Comparison of ENCODE assay signal across 11 cellular contexts in the genomic region with DNA sequence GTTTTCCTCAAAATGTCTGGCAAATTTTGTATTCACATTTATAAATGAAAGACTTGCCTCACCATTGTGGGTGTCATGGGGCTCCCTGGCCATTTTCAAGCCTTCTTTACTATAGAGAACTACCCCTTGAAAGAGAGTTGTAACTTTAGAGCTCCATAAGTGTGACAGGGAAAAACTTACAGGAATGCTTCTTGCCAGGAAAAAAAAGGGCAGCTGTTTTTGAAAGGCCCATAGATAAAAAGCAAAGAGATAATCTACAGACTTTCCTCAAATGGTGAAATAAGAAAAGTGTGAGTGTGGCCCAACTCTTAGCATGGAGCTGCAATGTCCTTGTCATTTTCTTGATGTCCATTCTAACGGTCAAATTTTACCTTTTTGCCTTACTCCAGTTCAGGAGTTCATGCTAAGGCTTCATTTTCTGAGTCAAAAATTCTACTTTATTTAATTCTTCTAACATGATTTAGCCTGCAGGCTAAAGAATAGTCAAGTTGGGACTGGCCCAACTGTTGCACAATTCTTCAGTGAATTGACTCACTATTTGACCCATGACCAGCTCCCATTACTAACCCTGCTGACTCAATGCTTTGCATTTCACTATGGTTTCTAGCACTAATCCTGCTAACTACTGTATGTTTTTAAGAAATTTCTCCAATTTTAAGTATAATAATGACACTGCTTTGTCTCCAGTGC. TPM values are rescaled to one million over a fixed set of nuclear protein-coding genes. Genes with fewer than 3 reads are reported as not detected.
DNase-seq lines count a peak whose midpoint lies in the region; ATAC-seq and TF ChIP-seq lines count a peak whose summit lies in the region.
"Had no signal": no experiment of that assay in that cellular context is flagged by ENCODE, and none has a peak within 500 bp of the region (broad histone marks: within the 10 kb centered on the region; RNA-seq: fewer than 3 reads in every experiment).

No MANE protein-coding gene starts in this region.

- no peaks in the 10 kb centered on the region for H3K9me2 ChIP-seq in Karpas-422 (replicated peaks; ENCODE audit: insufficient read depth, low read length)

- no peak overlapping the region for H3K4me3 ChIP-seq in AG10803 (ENCODE audit: low read length)
- no peak overlapping the region for H3K4me3 ChIP-seq in coronary artery
- H3K4me3 ChIP-seq in mucosa of descending colon = no peak overlapping the region
- no peak overlapping the region for H3K4me3 ChIP-seq in dorsolateral prefrontal cortex
- no peak overlapping the region for H3K4me3 ChIP-seq in Karpas-422 (ENCODE audit: low read length)

- no peak overlapping the region for H3K4me2 ChIP-seq in Karpas-422 (ENCODE audit: low read depth, low read length, poor library complexity, severe bottlenecking)
- H3K4me2 ChIP-seq: KMS-11 had no signal

- H3K9me3 ChIP-seq in mucosa of descending colon (no peaks in the 10 kb centered on the region), Karpas-422 (ENCODE audit: low read length) (no peaks in the 10 kb centered on the region)

- peak; percentile 92 for DNase-seq in AG10803 (ENCODE audit: low read depth)
- DNase-seq in M059J (ENCODE audit: low read depth) = peak; percentile 96
- peak; percentile 77 for DNase-seq in coronary artery (ENCODE audit: low spot score)
- DNase-seq in mucosa of descending colon = peak in 1 of 3 donors; percentile 46
- no peak for DNase-seq in dorsolateral prefrontal cortex
- DNase-seq in NCI-H1417 treated with DMSO at 0.1 percent for 48 hours (lab: John Stamatoyannopoulos, UW) = no peak
- no peak for DNase-seq in Karpas-422
- DNase-seq: activated CD8-positive, alpha-beta memory T cell treated with anti-CD3 and anti-CD28 coated beads, Interleukin-2, amount 10 ng/mL, durations not matched to agents 7 days and 5 days; GDM1 had no signal

- H3K36me3 ChIP-seq in mucosa of descending colon (ENCODE audit: low read depth) = no peaks in the 10 kb centered on the region
- H3K36me3 ChIP-seq in Karpas-422 (ENCODE audit: insufficient read depth, low read length) = no peaks in the 10 kb centered on the region

- H2AFZ ChIP-seq in Karpas-422 (ENCODE audit: low read length) = no peak overlapping the region

- H3K27me3 ChIP-seq in dorsolateral prefrontal cortex (no peaks in the 10 kb centered on the region), Karpas-422 (ENCODE audit: low read length) (no peaks in the 10 kb centered on the region)

- no peaks in the 10 kb centered on the region for H3K4me1 ChIP-seq in mucosa of descending colon (ENCODE audit: low read depth)
- no peaks in the 10 kb centered on the region for H3K4me1 ChIP-seq in Karpas-422 (ENCODE audit: low read length)

- no peak overlapping the region for H3K9ac ChIP-seq in Karpas-422 (ENCODE audit: low read length)
- H3K9ac ChIP-seq: KMS-11 had no signal

- H4K20me1 ChIP-seq in Karpas-422 (ENCODE audit: insufficient read depth, low read depth, low read length) = no peaks in the 10 kb centered on the region

- TF ChIP-seq CTCF in AG10803 (conservative IDR thresholded peaks at IDR 0.05; ENCODE audit: low read length) (no peak), coronary artery (IDR thresholded peaks at IDR 0.05) (no peak), mucosa of descending colon (IDR thresholded peaks at IDR 0.05) (no peak), dorsolateral prefrontal cortex (IDR thresholded peaks at IDR 0.05 in 54 of 56, conservative IDR thresholded peaks at IDR 0.05 in 2 of 56; ENCODE audit: low read depth in 1 of 56, partially characterized antibody in 56 of 56) (no peak)

- ATAC-seq in mucosa of descending colon (peak; percentile 69), HG03521 (IDR thresholded peaks at IDR 0.05; ENCODE audit: unreplicated experiment) (no peak)
- ATAC-seq: activated CD8-positive, alpha-beta memory T cell treated with anti-CD3 and anti-CD28 coated beads, Interleukin-2, amount 10 ng/mL, durations not matched to agents 7 days and 5 days had no signal

- intact Hi-C loops in mucosa of descending colon (cut with DNase I, micrococcal nuclease) (no loop called here), dorsolateral prefrontal cortex (cut with DNase I) (no loop called here)

- no peaks in the 10 kb centered on the region for H3K79me2 ChIP-seq in Karpas-422 (ENCODE audit: low read length)

- H3K27ac ChIP-seq in coronary artery = no peak overlapping the region
- no peak overlapping the region for H3K27ac ChIP-seq in dorsolateral prefrontal cortex
- H3K27ac ChIP-seq in Karpas-422 (ENCODE audit: low read length) = no peak overlapping the region
- H3K27ac ChIP-seq: KMS-11 had no signal

RNA-seq across cellular contexts. Expression of a gene that starts 41.2 kb away (rescaled TPM):
- 166 and 202 TPM in 2 replicates for total RNA-seq in M059J (2014; rRNA removed; shearing (Covaris generic))
- 10 to 100 TPM in 1 of 3 donors, 1 to 10 TPM in 2; 6.8 to 70.2 (median 6.8) TPM for total RNA-seq in mucosa of descending colon
- total RNA-seq in dorsolateral prefrontal cortex = 100 to 1,000 TPM in 1 of 120 experiments, 10 to 100 TPM in 119; 54.1 to 105 (median 73.8) TPM
- total RNA-seq in Karpas-422 (2014; rRNA removed; shearing (Covaris generic); ENCODE audit: low replicate concordance) = 26.4 and 39.8 TPM in 2 replicates

Comparison
In these comparisons a context has a peak if more than half of its experiments do, and no peak if none do; other contexts are left out.
1. DNase-seq: peak in AG10803 (single experiment), M059J (single experiment) and coronary artery (single experiment); none in dorsolateral prefrontal cortex (0 of 10), NCI-H1417 treated with DMSO at 0.1 percent for 48 hours (single experiment) and Karpas-422 (single experiment).